Comparison of ENCODE assay signal across 16 cellular contexts in genomic region chr3:69474186-69474585, GRCh38.
DNase-seq lines count a peak whose midpoint lies in the region; ATAC-seq and TF ChIP-seq lines count a peak whose summit lies in the region.
"Had no signal": no experiment of that assay in that cellular context is flagged by ENCODE, and none has a peak within 500 bp of the region (broad histone marks: within the 10 kb centered on the region; RNA-seq: fewer than 3 reads in every experiment).

No MANE protein-coding gene starts in this region.

- H2BK12ac ChIP-seq in H9 (ENCODE audit: insufficient read length, low read depth, low read length): no peak overlapping the region

- no peak overlapping the region for H2BK15ac ChIP-seq in H9 (ENCODE audit: low read depth, low read length)

- H3K9me3 ChIP-seq in left ventricle myocardium inferior (replicated peaks): no peaks in the 10 kb centered on the region
- H3K9me3 ChIP-seq in H9 (ENCODE audit: control insufficient read depth, low read depth, low read length): no peaks in the 10 kb centered on the region

- peak; percentile 24 for ATAC-seq in left ventricle myocardium superior
- ATAC-seq in GM19452 (IDR thresholded peaks at IDR 0.05; ENCODE audit: unreplicated experiment): no peak

- H2BK120ac ChIP-seq in H9 (ENCODE audit: low read depth, low read length, poor library complexity, severe bottlenecking): no peak overlapping the region

- no peak for TF ChIP-seq CTCF in left ventricle myocardium inferior (IDR thresholded peaks at IDR 0.05; ENCODE audit: borderline replicate concordance)
- no peak for TF ChIP-seq CTCF in H9 (conservative IDR thresholded peaks at IDR 0.05)

- no peak overlapping the region for H3K9ac ChIP-seq in H9 (ENCODE audit: extremely low read depth, insufficient read length, low read length)

- peaks cover 19% of the 10 kb centered on the region for H3K4me1 Mint-ChIP-seq in dendritic cell treated with granulocyte-macrophage colony-stimulating factor and Interleukin-4, amounts not matched to agents 40 ng/mL and 50 ng/mL, for 4 days (ENCODE audit: low read depth)
- H3K4me1 Mint-ChIP-seq in H9: no peaks in the 10 kb centered on the region
- H3K4me1 Mint-ChIP-seq: B cell; CD4-positive, alpha-beta memory T cell; IgD-negative memory B cell had no signal

- no peak overlapping the region for H3K14ac ChIP-seq in H9 (ENCODE audit: insufficient read depth, low read length)

- DNase-seq in left ventricle myocardium superior: no peak
- no peak for DNase-seq in left ventricle myocardium inferior
- peak; percentile 52 for DNase-seq in medulla oblongata (ENCODE audit: extremely low spot score)
- no peak for DNase-seq in DMS53 treated with DMSO at 0.1 percent for 48 hours (lab: John Stamatoyannopoulos, UW; ENCODE audit: unreplicated experiment)
- no peak for DNase-seq in H9
- DNase-seq: ACHN; C1 segment of cervical spinal cord; CD4-positive, alpha-beta memory T cell; DMS153; DND-41; GDM1; KG1 had no signal

- no peak overlapping the region for H3K23ac ChIP-seq in H9 (ENCODE audit: insufficient read length, low read depth, low read length)

- H2AFZ ChIP-seq in H9 (ENCODE audit: low read length): no peak overlapping the region

- no peaks in the 10 kb centered on the region for H3K27me3 ChIP-seq in left ventricle myocardium inferior (ENCODE audit: low read depth)
- no peaks in the 10 kb centered on the region for H3K27me3 ChIP-seq in H9 (ENCODE audit: insufficient read depth, low read length)

- H4K20me1 ChIP-seq in H9 (ENCODE audit: control insufficient read depth, insufficient read depth, insufficient read length): no peaks in the 10 kb centered on the region

- no peak overlapping the region for H3K18ac ChIP-seq in H9 (ENCODE audit: insufficient read length, low read depth, low read length)

- no peak overlapping the region for H3K56ac ChIP-seq in H9 (ENCODE audit: insufficient read length, low read depth, low read length)

- no peak overlapping the region for H3K4me2 ChIP-seq in H9 (ENCODE audit: insufficient read depth, insufficient read length, low read length)

- H3K79me1 ChIP-seq in H9 (ENCODE audit: insufficient read depth, low read depth, low read length, poor library complexity, severe bottlenecking): no peaks in the 10 kb centered on the region

- peaks cover 7% of the 10 kb centered on the region for H3K9me3 Mint-ChIP-seq in dendritic cell treated with granulocyte-macrophage colony-stimulating factor and Interleukin-4, amounts not matched to agents 40 ng/mL and 50 ng/mL, for 4 days
- no peaks in the 10 kb centered on the region; a peak in 1 of 5 replicates for H3K9me3 Mint-ChIP-seq in H9

- no CpG with 5 or more reads among the region's 1 CpG for WGBS in H9 (ENCODE audit: extremely low coverage, insufficient read length, low lambda C conversion rate)

- no peak overlapping the region for H4K91ac ChIP-seq in H9 (ENCODE audit: insufficient read length, low read depth, low read length)

- H3K36me3 ChIP-seq in left ventricle myocardium inferior: no peaks in the 10 kb centered on the region

- no peak overlapping the region for H2AK5ac ChIP-seq in H9 (ENCODE audit: insufficient read length, low read length)

- H3K36me3 Mint-ChIP-seq in dendritic cell treated with granulocyte-macrophage colony-stimulating factor and Interleukin-4, amounts not matched to agents 40 ng/mL and 50 ng/mL, for 4 days (ENCODE audit: low read depth): no peaks in the 10 kb centered on the region
- H3K36me3 Mint-ChIP-seq in H9 (ENCODE audit: insufficient read depth in 1 of 3, low read depth in 3 of 3): no peaks in the 10 kb centered on the region
- H3K36me3 Mint-ChIP-seq: CD4-positive, alpha-beta memory T cell had no signal

- H3K27ac ChIP-seq in left ventricle myocardium inferior (replicated peaks): no peak overlapping the region
- H3K27ac ChIP-seq in H9 (ENCODE audit: insufficient read length, low read depth, low read length): no peak overlapping the region

- no peaks in the 10 kb centered on the region for H3K79me2 ChIP-seq in H9 (ENCODE audit: insufficient read depth, low read length)

- H3K23me2 ChIP-seq in H9 (ENCODE audit: insufficient read length, low read depth, low read length, poor library complexity, severe bottlenecking): no peaks in the 10 kb centered on the region

- no peak overlapping the region for H2BK20ac ChIP-seq in H9 (ENCODE audit: low read depth, low read length, poor library complexity, severe bottlenecking)

- H3K4me1 ChIP-seq in left ventricle myocardium inferior (no peaks in the 10 kb centered on the region), H9 (ENCODE audit: insufficient read depth, low read length) (no peaks in the 10 kb centered on the region)

- H4K5ac ChIP-seq in H9 (ENCODE audit: insufficient read length, low read depth, low read length): no peak overlapping the region

- H3K4me3 Mint-ChIP-seq in dendritic cell treated with granulocyte-macrophage colony-stimulating factor and Interleukin-4, amounts not matched to agents 40 ng/mL and 50 ng/mL, for 4 days: no peak overlapping the region
- no peak overlapping the region for H3K4me3 Mint-ChIP-seq in H9
- H3K4me3 Mint-ChIP-seq: B cell; CD4-positive, alpha-beta memory T cell had no signal

- no peak overlapping the region for H2BK5ac ChIP-seq in H9 (ENCODE audit: insufficient read length, low read length)

- no peak overlapping the region for H3K4me3 ChIP-seq in left ventricle myocardium inferior

- H3K27me3 Mint-ChIP-seq in dendritic cell treated with granulocyte-macrophage colony-stimulating factor and Interleukin-4, amounts not matched to agents 40 ng/mL and 50 ng/mL, for 4 days: no peaks in the 10 kb centered on the region
- H3K27me3 Mint-ChIP-seq in H9 (ENCODE audit: low read depth): peaks cover 1% of the 10 kb centered on the region; the same call in 1 of the 2 replicates
- H3K27me3 Mint-ChIP-seq: B cell, IgD-negative memory B cell had no signal

- peak overlapping the region; percentile 71 for H3K27ac Mint-ChIP-seq in dendritic cell treated with granulocyte-macrophage colony-stimulating factor and Interleukin-4, amounts not matched to agents 40 ng/mL and 50 ng/mL, for 4 days
- H3K27ac Mint-ChIP-seq in H9: no peak overlapping the region
- H3K27ac Mint-ChIP-seq: B cell; CD4-positive, alpha-beta memory T cell had no signal

- H3K4ac ChIP-seq in H9 (ENCODE audit: low read depth, low read length): no peak overlapping the region

- H4K8ac ChIP-seq in H9 (replicated peaks; ENCODE audit: insufficient read length, low read depth, low read length): no peak overlapping the region

- no peak overlapping the region for H3T11ph ChIP-seq in H9 (ENCODE audit: low read length)

- intact Hi-C loops in left ventricle myocardium superior (cut with micrococcal nuclease) (no loop called here), left ventricle myocardium inferior (cut with micrococcal nuclease) (no loop called here)
- intact Hi-C loops in dendritic cell treated with granulocyte-macrophage colony-stimulating factor and Interleukin-4, amounts not matched to agents 40 ng/mL and 50 ng/mL, for 4 days (cut with micrococcal nuclease): no loop called here
